8 cellular contexts compared by ENCODE assay signal in genomic region chr1:162069334-162070093, GRCh38. TPM values are rescaled to one million over a fixed set of nuclear protein-coding genes. Genes with fewer than 3 reads are reported as not detected.
DNase-seq lines count a peak whose midpoint lies in the region; ATAC-seq and TF ChIP-seq lines count a peak whose summit lies in the region.

NOS1AP (plus strand) TSS chr1:162069691; CDS start chr1:162070178, 487 bp downstream.

- H3K27ac ChIP-seq in adrenal gland (peak within 1 kb of the TSS in 3 of 5 donors; percentile 68 to 85 (median 75)), hepatocyte (peak within 1 kb of the TSS; percentile 83), aorta (ENCODE audit: low read depth in 1 of 2, low read length in 2 of 2) (no peak within 1 kb of the TSS)

- 0% methylated on average over 25 to 94 of the region's 95 CpGs for WGBS in adrenal gland, 4 donors
- WGBS in hepatocyte (ENCODE audit: low lambda C conversion rate, missing lambda C conversion rate): 1% methylated on average over 35 of the region's 95 CpGs
- WGBS in aorta, 2 donors: 0 to 1% methylated on average over 46 to 95 of the region's 95 CpGs

- no peak for DNase-seq in HFF-Myc (ENCODE audit: extremely low read depth, low read depth)
- DNase-seq in MV-4-11 (lab: John Stamatoyannopoulos, UW): peak; percentile 43
- peak; percentile 57 to 74 (median 62) for DNase-seq in T-helper 1 cell
- peak; percentile 73 to 86 (median 83) for DNase-seq in adrenal gland
- peak; percentile 93 for DNase-seq in hepatocyte (ENCODE audit: low spot score)
- peak; percentile 80 for DNase-seq in retina
- DNase-seq in aorta: peak; percentile 84 to 94

- peak within 1 kb of the TSS; percentile 57 for H2AFZ ChIP-seq in hepatocyte

- TF ChIP-seq POLR2A in adrenal gland (IDR thresholded peaks at IDR 0.05): peak; percentile 20 to 83

- H3K4me1 ChIP-seq in adrenal gland (replicated peaks in 1 of 2) (peaks cover 7 to 12% of the 10 kb centered on the region in 2 donors), hepatocyte (ENCODE audit: insufficient read depth) (peaks cover 12% of the 10 kb centered on the region), aorta (ENCODE audit: control insufficient read depth in 1 of 2, insufficient read depth in 2 of 2, low read length in 2 of 2) (peaks cover 0 to 5% of the 10 kb centered on the region in 2 donors)

- ATAC-seq in aorta (ENCODE audit: low FRiP score): peak; percentile 94

- H3K4me2 ChIP-seq in hepatocyte: peak within 1 kb of the TSS; percentile 98

- TF ChIP-seq CTCF in HFF-Myc (IDR thresholded peaks at IDR 0.05; ENCODE audit: low read depth, low read length, missing control alignments): no peak
- TF ChIP-seq CTCF in adrenal gland (IDR thresholded peaks at IDR 0.05): no peak
- no peak for TF ChIP-seq CTCF in hepatocyte (IDR thresholded peaks at IDR 0.05; ENCODE audit: poor library complexity)

- H4K20me1 ChIP-seq in hepatocyte (ENCODE audit: insufficient read depth, poor library complexity, severe bottlenecking): no peaks in the 10 kb centered on the region

- intact Hi-C loops in adrenal gland (cut with DNase I) (no loop called here), aorta (cut with DNase I) (loop anchor here in 1 of 2 donors (5.0 kb wide), 1 partner anchor 138 kb away; no protein-coding TSS in a partner anchor)

- no peaks in the 10 kb centered on the region for H3K9me2 ChIP-seq in hepatocyte (replicated peaks; ENCODE audit: insufficient read depth)

- H3K9me3 ChIP-seq in adrenal gland (replicated peaks in 1 of 3) (no peaks in the 10 kb centered on the region), hepatocyte (ENCODE audit: low read depth) (no peaks in the 10 kb centered on the region), aorta (ENCODE audit: control insufficient read depth, low read length) (no peaks in the 10 kb centered on the region)

- peaks cover 36% of the 10 kb centered on the region for H3K79me2 ChIP-seq in hepatocyte

- H3K27me3 ChIP-seq in adrenal gland (no peaks in the 10 kb centered on the region), hepatocyte (no peaks in the 10 kb centered on the region), aorta (ENCODE audit: control insufficient read depth in 1 of 2, insufficient read depth in 2 of 2, low read length in 1 of 2) (no peaks in the 10 kb centered on the region)

- no peaks in the 10 kb centered on the region for H3K36me3 ChIP-seq in adrenal gland (replicated peaks in 1 of 2)
- no peaks in the 10 kb centered on the region for H3K36me3 ChIP-seq in hepatocyte (replicated peaks; ENCODE audit: insufficient read depth, low read depth)
- peaks cover 0 to under 1% of the 10 kb centered on the region in 2 donors for H3K36me3 ChIP-seq in aorta (ENCODE audit: control insufficient read depth in 1 of 2, insufficient read depth in 2 of 2, low read length in 1 of 2)

- H3K4me3 ChIP-seq in GM08714 (ENCODE audit: low read length) (peak within 1 kb of the TSS; percentile 88), HFF-Myc (replicated peaks; ENCODE audit: low read depth, low read length) (peak within 1 kb of the TSS; percentile 53), adrenal gland (peak within 1 kb of the TSS; percentile 29 to 97 (median 42)), hepatocyte (peak within 1 kb of the TSS; percentile 95), aorta (ENCODE audit: low read length in 2 of 2) (peak within 1 kb of the TSS; percentile 48 to 63)

RNA-seq across cellular contexts. Expression of gene NOS1AP, which starts in this region (rescaled TPM):
- total RNA-seq in adrenal gland: 1 to 10 TPM in 7 of 8 donors, under 1 TPM in 1; 0.79 to 7.4 (median 3.8) TPM
- polyA plus RNA-seq in adrenal gland: 10 to 100 TPM in 1 of 3 donors, 1 to 10 TPM in 1, under 1 TPM in 1; 0.37 to 12.0 (median 2.1) TPM
- 0.97 and 1.1 TPM in 2 replicates for total RNA-seq in hepatocyte
- 4.4 and 9.3 TPM in 2 replicates for polyA plus RNA-seq in hepatocyte
- total RNA-seq in aorta: 1 to 10 TPM; 3.5 to 4.8 TPM
- 1 to 10 TPM in 1 of 2 donors, under 1 TPM in 1; 0.97 to 2.6 TPM for polyA plus RNA-seq in aorta

Comparison
In these comparisons a context has a peak if more than half of its experiments do, and no peak if none do; other contexts are left out.
1. H3K4me3 ChIP-seq: peak in every context shown above with its lines; median percentile 95 in hepatocyte; 88 in GM08714; 56 in aorta; 53 in HFF-Myc; 42 in adrenal gland.
2. H3K27ac ChIP-seq: peak in adrenal gland (3 of 5) and hepatocyte (single experiment); none in aorta (0 of 2).